ENCODE assay signal across 8 cellular contexts in the genomic region with DNA sequence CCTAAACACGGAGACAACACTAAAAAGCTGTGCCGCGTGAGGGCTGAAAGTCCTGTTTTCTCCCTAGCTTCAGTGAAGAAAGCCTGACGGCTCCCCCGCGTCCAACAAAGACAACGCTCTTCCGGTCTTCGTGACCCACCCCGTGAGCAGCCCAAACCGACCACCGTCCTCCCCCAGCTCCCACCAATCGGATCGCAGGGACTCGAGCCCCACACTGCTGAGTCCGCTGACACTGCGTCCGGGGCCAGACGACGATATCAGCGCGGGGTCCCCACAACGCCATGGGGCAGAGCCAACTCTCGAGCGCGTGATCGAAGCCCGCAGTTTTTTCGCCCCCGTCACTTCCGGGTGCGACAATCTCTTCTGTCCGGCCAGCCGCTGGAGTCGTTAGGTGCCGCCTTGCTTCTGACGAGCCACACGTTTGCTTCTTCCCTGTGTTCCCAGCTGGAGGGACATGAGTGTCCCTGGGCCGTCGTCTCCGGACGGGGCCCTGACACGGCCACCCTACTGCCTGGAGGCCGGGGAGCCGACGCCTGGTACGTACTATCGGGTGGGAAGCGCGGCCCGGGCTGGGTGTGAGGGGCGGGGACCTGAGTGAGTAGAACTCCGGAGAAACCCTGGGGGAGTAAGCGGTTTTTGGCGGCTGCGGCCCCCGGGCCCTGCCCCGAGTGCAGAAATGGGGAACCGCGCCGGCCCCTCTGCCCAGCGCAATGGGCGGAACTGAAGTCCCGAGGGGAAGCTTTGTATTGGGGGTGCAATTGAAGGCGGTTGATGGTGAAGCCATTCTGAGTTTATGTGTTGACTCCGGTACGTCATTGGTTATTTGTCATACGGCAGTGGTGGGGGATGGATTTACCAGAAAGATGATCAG. TPM values are rescaled to one million over a fixed set of nuclear protein-coding genes. Genes with fewer than 3 reads are reported as not detected.
DNase-seq lines count a peak whose midpoint lies in the region; TF ChIP-seq lines count a peak whose summit lies in the region.

A gene with protein sequence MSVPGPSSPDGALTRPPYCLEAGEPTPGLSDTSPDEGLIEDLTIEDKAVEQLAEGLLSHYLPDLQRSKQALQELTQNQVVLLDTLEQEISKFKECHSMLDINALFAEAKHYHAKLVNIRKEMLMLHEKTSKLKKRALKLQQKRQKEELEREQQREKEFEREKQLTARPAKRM (plus strand): TSS at position 390 of the 871 bp plus-strand sequence. CDS start 65 bp downstream, at position 455.

- H3K9ac ChIP-seq in neural cell (ENCODE audit: low read length) = peak within 1 kb of the TSS; percentile 99

- peak in 2 of 4 donors; percentile 50 to 82 for TF ChIP-seq POLR2A in stomach (IDR thresholded peaks at IDR 0.05)

- H3K79me2 ChIP-seq in neural cell (replicated peaks; ENCODE audit: insufficient read depth, low read length) = peaks cover 51% of the 10 kb centered on the region

- H3K36me3 ChIP-seq in neural cell (ENCODE audit: insufficient read depth, low read length) (no peaks in the 10 kb centered on the region), stomach (peaks cover 0 to 3% (median 1%) of the 10 kb centered on the region in 4 donors)

- TF ChIP-seq CTCF in LNCaP clone FGC (IDR thresholded peaks at IDR 0.05; ENCODE audit: control insufficient read depth, extremely low read depth, insufficient read depth) (no peak), fibroblast of villous mesenchyme (IDR thresholded peaks at IDR 0.05; ENCODE audit: insufficient read depth, low read depth, low read length) (no peak), neural cell (IDR thresholded peaks at IDR 0.05; ENCODE audit: poor library complexity, severe bottlenecking) (no peak), stomach (IDR thresholded peaks at IDR 0.05) (no peak)

- H3K9me3 ChIP-seq in neural cell (ENCODE audit: low read length) (no peaks in the 10 kb centered on the region), stomach (no peaks in the 10 kb centered on the region)

- TF ChIP-seq EP300 in neural cell (conservative IDR thresholded peaks at IDR 0.05; ENCODE audit: poor library complexity, severe bottlenecking) (peak; percentile 83), stomach (IDR thresholded peaks at IDR 0.05) (no peak)

- 0 to 2% (median 0%) methylated on average over 43 to 68 of the region's 68 CpGs for WGBS in stomach, 5 donors

- H3K4me3 ChIP-seq in LNCaP clone FGC (ENCODE audit: low read depth, low read length) = peak within 1 kb of the TSS; percentile 96
- H3K4me3 ChIP-seq in fibroblast of villous mesenchyme (ENCODE audit: low read depth, low read length) = peak within 1 kb of the TSS; percentile 95
- H3K4me3 ChIP-seq in neural cell (ENCODE audit: low read length) = peak within 1 kb of the TSS; percentile 86
- H3K4me3 ChIP-seq in stomach = peak within 1 kb of the TSS; percentile 69 to 85 (median 79)

- H3K4me2 ChIP-seq in neural cell (ENCODE audit: low read length) = peak within 1 kb of the TSS; percentile 97

- H4K20me1 ChIP-seq in neural cell (ENCODE audit: insufficient read depth) = no peaks in the 10 kb centered on the region

- no peaks in the 10 kb centered on the region for H3F3A ChIP-seq in neural cell (ENCODE audit: insufficient read depth, low read length, poor library complexity, severe bottlenecking)

- no peak for TF ChIP-seq RAD21 in neural cell (conservative IDR thresholded peaks at IDR 0.05)

- no peaks in the 10 kb centered on the region for H3K27me3 ChIP-seq in neural cell (ENCODE audit: insufficient read depth, low read depth, low read length)
- H3K27me3 ChIP-seq in stomach = no peaks in the 10 kb centered on the region

- H3K9me2 ChIP-seq in neural cell (ENCODE audit: insufficient read depth, low read length) = no peaks in the 10 kb centered on the region

- DNase-seq in EL (peak; percentile 92), GOT3 (lab: John Stamatoyannopoulos, UW) (peak; percentile 74), LNCaP clone FGC (ENCODE audit: low read depth) (peak; percentile 78), SHP77 treated with DMSO at 0.1 percent for 48 hours (lab: John Stamatoyannopoulos, UW) (peak; percentile 86), activated gamma-delta T cell (lab: John Stamatoyannopoulos, UW) (peak; percentile 76), fibroblast of villous mesenchyme (ENCODE audit: low read depth) (peak; percentile 94), stomach (peak; percentile 90)

- peaks cover 26 to 58% (median 46%) of the 10 kb centered on the region in 4 donors for H3K4me1 ChIP-seq in stomach

- H2AFZ ChIP-seq in neural cell (ENCODE audit: low read depth, low read length) = peak within 1 kb of the TSS; percentile 81

- H3K27ac ChIP-seq in neural cell (ENCODE audit: low read length) (peak within 1 kb of the TSS; percentile 96), stomach (peak within 1 kb of the TSS; percentile 97 to 99 (median 98))

- intact Hi-C loops in stomach (cut with DNase I; ENCODE audit: low total_unique reads) = no loop called here

TF ChIP-seq in neural cell, 6 proteins besides CTCF, POLR2A, EP300 and RAD21:
- peak; percentile 98 for TF ChIP-seq POLR2AphosphoS5 (IDR thresholded peaks at IDR 0.05)
- TF ChIP-seq, protein P1, sequence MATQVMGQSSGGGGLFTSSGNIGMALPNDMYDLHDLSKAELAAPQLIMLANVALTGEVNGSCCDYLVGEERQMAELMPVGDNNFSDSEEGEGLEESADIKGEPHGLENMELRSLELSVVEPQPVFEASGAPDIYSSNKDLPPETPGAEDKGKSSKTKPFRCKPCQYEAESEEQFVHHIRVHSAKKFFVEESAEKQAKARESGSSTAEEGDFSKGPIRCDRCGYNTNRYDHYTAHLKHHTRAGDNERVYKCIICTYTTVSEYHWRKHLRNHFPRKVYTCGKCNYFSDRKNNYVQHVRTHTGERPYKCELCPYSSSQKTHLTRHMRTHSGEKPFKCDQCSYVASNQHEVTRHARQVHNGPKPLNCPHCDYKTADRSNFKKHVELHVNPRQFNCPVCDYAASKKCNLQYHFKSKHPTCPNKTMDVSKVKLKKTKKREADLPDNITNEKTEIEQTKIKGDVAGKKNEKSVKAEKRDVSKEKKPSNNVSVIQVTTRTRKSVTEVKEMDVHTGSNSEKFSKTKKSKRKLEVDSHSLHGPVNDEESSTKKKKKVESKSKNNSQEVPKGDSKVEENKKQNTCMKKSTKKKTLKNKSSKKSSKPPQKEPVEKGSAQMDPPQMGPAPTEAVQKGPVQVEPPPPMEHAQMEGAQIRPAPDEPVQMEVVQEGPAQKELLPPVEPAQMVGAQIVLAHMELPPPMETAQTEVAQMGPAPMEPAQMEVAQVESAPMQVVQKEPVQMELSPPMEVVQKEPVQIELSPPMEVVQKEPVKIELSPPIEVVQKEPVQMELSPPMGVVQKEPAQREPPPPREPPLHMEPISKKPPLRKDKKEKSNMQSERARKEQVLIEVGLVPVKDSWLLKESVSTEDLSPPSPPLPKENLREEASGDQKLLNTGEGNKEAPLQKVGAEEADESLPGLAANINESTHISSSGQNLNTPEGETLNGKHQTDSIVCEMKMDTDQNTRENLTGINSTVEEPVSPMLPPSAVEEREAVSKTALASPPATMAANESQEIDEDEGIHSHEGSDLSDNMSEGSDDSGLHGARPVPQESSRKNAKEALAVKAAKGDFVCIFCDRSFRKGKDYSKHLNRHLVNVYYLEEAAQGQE (IDR thresholded peaks at IDR 0.05; ENCODE audit: borderline replicate concordance) = peak; percentile 64
- no peak for TF ChIP-seq EZH2 (IDR thresholded peaks at IDR 0.05; ENCODE audit: borderline replicate concordance, insufficient read depth, low read length, poor library complexity, severe bottlenecking)
- TF ChIP-seq SMC3 (conservative IDR thresholded peaks at IDR 0.05; ENCODE audit: poor library complexity) = peak; percentile 28
- peak; percentile 84 for TF ChIP-seq MXI1 (conservative IDR thresholded peaks at IDR 0.05; ENCODE audit: poor library complexity, severe bottlenecking)
- TF ChIP-seq TAF1 (IDR thresholded peaks at IDR 0.05; ENCODE audit: low read depth) = peak; percentile 90

RNA-seq across cellular contexts. Expression of the gene that starts here (rescaled TPM):
- 74.7 and 87.2 TPM in 2 replicates for total RNA-seq in fibroblast of villous mesenchyme
- 179 and 184 TPM in 2 replicates for polyA plus RNA-seq in neural cell
- polyA minus RNA-seq in neural cell = 170 and 184 TPM in 2 replicates
- total RNA-seq in stomach = 10 to 100 TPM in 4 of 5 donors, 1 to 10 TPM in 1; 7.6 to 74.5 (median 25.4) TPM
- 10 to 100 TPM; 12.5 to 36.8 (median 31.9) TPM for polyA plus RNA-seq in stomach

Comparison
In these comparisons a context has a peak if more than half of its experiments do, and no peak if none do; other contexts are left out.
1. Peak in every context shown above with its lines: DNase-seq, H3K4me3 ChIP-seq and H3K27ac ChIP-seq.